ENCODE assay signal across 8 cellular contexts in the genomic region with DNA sequence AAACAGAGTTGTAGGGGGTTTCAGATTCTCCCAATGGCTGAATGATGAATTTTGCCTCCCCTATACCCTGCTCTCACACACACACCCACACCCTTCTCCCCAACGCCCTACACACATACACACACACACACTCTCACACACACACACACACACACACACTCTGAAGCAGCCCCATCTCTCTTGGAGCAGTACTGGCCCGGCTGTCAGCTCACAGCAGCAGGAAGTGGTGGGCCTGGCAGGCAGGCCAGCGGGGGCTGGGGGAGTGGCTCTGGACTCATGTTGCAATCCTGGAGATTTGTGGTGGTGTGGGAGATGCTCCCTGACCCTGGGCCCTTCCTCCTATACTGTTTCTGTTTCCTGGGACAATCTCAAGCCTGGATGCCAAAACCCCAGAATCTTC. TPM values are rescaled to one million over a fixed set of nuclear protein-coding genes. Genes with fewer than 3 reads are reported as not detected.
DNase-seq lines count a peak whose midpoint lies in the region; ATAC-seq, FAIRE-seq and TF ChIP-seq lines count a peak whose summit lies in the region.

No MANE protein-coding gene starts in this region.

- H3K4me3 Mint-ChIP-seq in CD14-positive monocyte, result peak overlapping the region; percentile 64 to 85
- H3K4me3 Mint-ChIP-seq in activated naive CD8-positive, alpha-beta T cell treated with anti-CD3 and anti-CD28 coated beads for 36 hours, result peak overlapping the region; percentile 90
- no peak overlapping the region for H3K4me3 Mint-ChIP-seq in memory B cell

- peaks cover 66% of the 10 kb centered on the region for H3K4me1 ChIP-seq in KMS-11 (ENCODE audit: low read depth, poor library complexity, severe bottlenecking)

- H3K4me1 Mint-ChIP-seq in CD14-positive monocyte (peaks cover 56% of the 10 kb centered on the region), memory B cell (peaks cover 38% of the 10 kb centered on the region)
- peaks cover 65% of the 10 kb centered on the region for H3K4me1 Mint-ChIP-seq in activated naive CD8-positive, alpha-beta T cell treated with anti-CD3 and anti-CD28 coated beads for 36 hours

- H3K27ac Mint-ChIP-seq in CD14-positive monocyte, result peak overlapping the region; percentile 89 to 100 (median 96)
- H3K27ac Mint-ChIP-seq in activated naive CD8-positive, alpha-beta T cell treated with anti-CD3 and anti-CD28 coated beads for 36 hours, result peak overlapping the region; percentile 93
- H3K27ac Mint-ChIP-seq in memory B cell, result peak overlapping the region; percentile 87

- ATAC-seq in memory B cell (ENCODE audit: low read depth), result no peak
- no peak for ATAC-seq in HG03342 (IDR thresholded peaks at IDR 0.05; ENCODE audit: unreplicated experiment)

- peaks cover 0 to 5% (median 0%) of the 10 kb centered on the region in 3 donors for H3K27me3 Mint-ChIP-seq in CD14-positive monocyte (ENCODE audit: low read depth in 3 of 3)
- no peaks in the 10 kb centered on the region for H3K27me3 Mint-ChIP-seq in activated naive CD8-positive, alpha-beta T cell treated with anti-CD3 and anti-CD28 coated beads for 36 hours
- H3K27me3 Mint-ChIP-seq in memory B cell, result no peaks in the 10 kb centered on the region

- H2AFZ ChIP-seq in KMS-11 (ENCODE audit: low read depth), result no peak overlapping the region

- H3K9me3 Mint-ChIP-seq in CD14-positive monocyte, result peaks cover 0 to 3% (median 0%) of the 10 kb centered on the region in 7 donors
- H3K9me3 Mint-ChIP-seq in activated naive CD8-positive, alpha-beta T cell treated with anti-CD3 and anti-CD28 coated beads for 36 hours, result no peaks in the 10 kb centered on the region
- no peaks in the 10 kb centered on the region for H3K9me3 Mint-ChIP-seq in memory B cell

- peak overlapping the region; percentile 91 for H3K4me2 ChIP-seq in KMS-11

- H4K20me1 ChIP-seq in KMS-11 (ENCODE audit: insufficient read depth), result no peaks in the 10 kb centered on the region

- peaks cover 8% of the 10 kb centered on the region; the same call in 1 of the 2 replicates for H3K79me2 ChIP-seq in KMS-11 (ENCODE audit: insufficient read depth, low read depth)

- no peak overlapping the region for H3K4me3 ChIP-seq in KMS-11 (IDR thresholded peaks at IDR 0.05; ENCODE audit: insufficient read depth, low read depth, low read length)

- no peak overlapping the region for H3K9ac ChIP-seq in KMS-11

- intact Hi-C loops in CD14-positive monocyte (cut with micrococcal nuclease), result no loop called here

- TF ChIP-seq CTCF in CD14-positive monocyte (IDR thresholded peaks at IDR 0.05) (no peak), KMS-11 (conservative IDR thresholded peaks at IDR 0.05; ENCODE audit: low read depth, low read length) (no peak)

- H3K27me3 ChIP-seq in KMS-11 (ENCODE audit: insufficient read depth, low read depth), result no peaks in the 10 kb centered on the region

- DNase-seq in CD14-positive monocyte (ENCODE audit: low spot score) (no peak), memory B cell (ENCODE audit: low spot score in 2 of 2) (no peak), H54 (ENCODE audit: insufficient read length, low spot score) (no peak), NCI-H1694 (lab: John Stamatoyannopoulos, UW) (no peak), NCI-H2196 treated with DMSO at 0.1 percent for 48 hours (lab: John Stamatoyannopoulos, UW; ENCODE audit: unreplicated experiment) (no peak)
- peak; percentile 46 for DNase-seq in activated naive CD8-positive, alpha-beta T cell treated with anti-CD3 and anti-CD28 coated beads for 36 hours

- H3K36me3 Mint-ChIP-seq in CD14-positive monocyte, result peaks cover 43 to 51% of the 10 kb centered on the region in 2 donors
- H3K36me3 Mint-ChIP-seq in activated naive CD8-positive, alpha-beta T cell treated with anti-CD3 and anti-CD28 coated beads for 36 hours, result peaks cover 32% of the 10 kb centered on the region
- H3K36me3 Mint-ChIP-seq in memory B cell, result peaks cover 24% of the 10 kb centered on the region

- H3K27ac ChIP-seq in KMS-11, result peak overlapping the region; percentile 44; the same call in 1 of the 2 replicates

- no peak for FAIRE-seq in H54 (lab: Jason Lieb, UNC)

- TF ChIP-seq POLR2A in H54 (IDR thresholded peaks at IDR 0.05; ENCODE audit: low read depth, low read length), result no peak

- 0 out of 2 replicates have a peak, but pooled peaks cover 4% of the 10 kb centered on the region for H3K36me3 ChIP-seq in KMS-11 (ENCODE audit: insufficient read depth)

RNA-seq across cellular contexts. Expression of a gene that starts 2.2 kb away (rescaled TPM):
- polyA plus RNA-seq in CD14-positive monocyte, result 10 to 100 TPM; 35.6 to 40.7 TPM
- 10 to 100 TPM; 18.7 to 19.8 TPM for total RNA-seq in activated naive CD8-positive, alpha-beta T cell treated with anti-CD3 and anti-CD28 coated beads for 36 hours

RNA-seq across cellular contexts. Expression of a gene that starts 34.9 kb away (rescaled TPM):
- polyA plus RNA-seq in CD14-positive monocyte, result 100 to 1,000 TPM in 1 of 2 donors, 10 to 100 TPM in 1; 81.6 to 127 TPM
- 100 to 1,000 TPM; 223 to 226 TPM for total RNA-seq in activated naive CD8-positive, alpha-beta T cell treated with anti-CD3 and anti-CD28 coated beads for 36 hours
